Comparison of ENCODE assay signal across 2 cellular contexts in the genomic region with DNA sequence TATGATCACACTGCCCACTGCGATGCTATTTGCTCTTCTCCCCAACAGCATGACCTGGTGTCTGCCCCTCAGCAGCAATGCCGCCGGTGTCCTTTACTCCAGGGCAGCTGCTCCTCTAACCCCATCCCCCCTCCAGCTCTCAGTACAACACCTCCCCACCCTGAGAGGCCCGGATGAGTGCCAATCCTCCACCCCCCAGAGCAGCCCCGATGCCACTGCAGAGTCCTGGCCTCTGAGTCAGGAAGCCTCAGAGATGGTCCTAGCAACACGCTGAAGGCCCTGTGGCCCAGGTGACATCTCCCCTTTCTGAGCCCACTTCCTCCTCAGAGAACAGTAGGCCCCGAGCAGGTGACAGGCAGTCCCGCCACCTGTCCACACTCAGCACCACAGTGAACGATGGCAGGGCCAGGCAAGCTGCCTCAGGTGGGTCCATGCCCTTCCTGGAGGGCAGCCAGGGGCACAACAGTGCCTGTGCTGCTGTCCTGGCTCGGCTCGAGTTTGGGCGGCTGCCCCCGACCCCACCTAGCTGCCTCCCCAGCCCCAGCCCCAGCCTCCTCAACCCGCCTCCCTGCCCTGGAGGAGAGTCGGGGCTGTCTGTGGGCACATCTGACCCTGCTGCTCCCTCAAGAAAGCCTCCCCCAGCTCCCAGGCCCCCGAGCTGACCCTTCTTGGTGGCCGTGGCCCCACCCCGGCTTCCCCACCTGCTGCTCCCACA.
TF ChIP-seq lines count a peak whose summit lies in the region.

No MANE protein-coding gene starts in this region.

TF ChIP-seq in IMR-90, 13 proteins besides CTCF, POLR2A, EP300 and RAD21:
- TF ChIP-seq MXI1 (IDR thresholded peaks at IDR 0.05; ENCODE audit: borderline replicate concordance, low read depth, low read length) (no peak), RCOR1 (IDR thresholded peaks at IDR 0.05; ENCODE audit: insufficient replicate concordance, low read length) (no peak), MAZ (IDR thresholded peaks at IDR 0.05; ENCODE audit: borderline replicate concordance, low read depth, low read length) (no peak), CEBPB (IDR thresholded peaks at IDR 0.05; ENCODE audit: low read depth, low read length) (no peak), RFX5 (IDR thresholded peaks at IDR 0.05; ENCODE audit: low read depth, low read length) (no peak), CHD1 (IDR thresholded peaks at IDR 0.05; ENCODE audit: low read depth, low read length) (no peak), NFE2L2 (IDR thresholded peaks at IDR 0.05; ENCODE audit: low read depth, low read length) (no peak)
- TF ChIP-seq, protein P1, sequence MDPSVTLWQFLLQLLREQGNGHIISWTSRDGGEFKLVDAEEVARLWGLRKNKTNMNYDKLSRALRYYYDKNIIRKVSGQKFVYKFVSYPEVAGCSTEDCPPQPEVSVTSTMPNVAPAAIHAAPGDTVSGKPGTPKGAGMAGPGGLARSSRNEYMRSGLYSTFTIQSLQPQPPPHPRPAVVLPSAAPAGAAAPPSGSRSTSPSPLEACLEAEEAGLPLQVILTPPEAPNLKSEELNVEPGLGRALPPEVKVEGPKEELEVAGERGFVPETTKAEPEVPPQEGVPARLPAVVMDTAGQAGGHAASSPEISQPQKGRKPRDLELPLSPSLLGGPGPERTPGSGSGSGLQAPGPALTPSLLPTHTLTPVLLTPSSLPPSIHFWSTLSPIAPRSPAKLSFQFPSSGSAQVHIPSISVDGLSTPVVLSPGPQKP (IDR thresholded peaks at IDR 0.05; ENCODE audit: borderline replicate concordance, low read depth, low read length): no peak

TF ChIP-seq in WTC11, 78 proteins besides CTCF, POLR2A, EP300 and RAD21:
- TF ChIP-seq, protein P2, sequence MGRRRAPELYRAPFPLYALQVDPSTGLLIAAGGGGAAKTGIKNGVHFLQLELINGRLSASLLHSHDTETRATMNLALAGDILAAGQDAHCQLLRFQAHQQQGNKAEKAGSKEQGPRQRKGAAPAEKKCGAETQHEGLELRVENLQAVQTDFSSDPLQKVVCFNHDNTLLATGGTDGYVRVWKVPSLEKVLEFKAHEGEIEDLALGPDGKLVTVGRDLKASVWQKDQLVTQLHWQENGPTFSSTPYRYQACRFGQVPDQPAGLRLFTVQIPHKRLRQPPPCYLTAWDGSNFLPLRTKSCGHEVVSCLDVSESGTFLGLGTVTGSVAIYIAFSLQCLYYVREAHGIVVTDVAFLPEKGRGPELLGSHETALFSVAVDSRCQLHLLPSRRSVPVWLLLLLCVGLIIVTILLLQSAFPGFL (CRISPR knock-in tag; IDR thresholded peaks at IDR 0.05; ENCODE audit: borderline replicate concordance): no peak
- TF ChIP-seq, protein P3, sequence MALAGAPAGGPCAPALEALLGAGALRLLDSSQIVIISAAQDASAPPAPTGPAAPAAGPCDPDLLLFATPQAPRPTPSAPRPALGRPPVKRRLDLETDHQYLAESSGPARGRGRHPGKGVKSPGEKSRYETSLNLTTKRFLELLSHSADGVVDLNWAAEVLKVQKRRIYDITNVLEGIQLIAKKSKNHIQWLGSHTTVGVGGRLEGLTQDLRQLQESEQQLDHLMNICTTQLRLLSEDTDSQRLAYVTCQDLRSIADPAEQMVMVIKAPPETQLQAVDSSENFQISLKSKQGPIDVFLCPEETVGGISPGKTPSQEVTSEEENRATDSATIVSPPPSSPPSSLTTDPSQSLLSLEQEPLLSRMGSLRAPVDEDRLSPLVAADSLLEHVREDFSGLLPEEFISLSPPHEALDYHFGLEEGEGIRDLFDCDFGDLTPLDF (CRISPR knock-in tag; IDR thresholded peaks at IDR 0.05): no peak
- no peak for TF ChIP-seq IRF2 (CRISPR knock-in tag; IDR thresholded peaks at IDR 0.05; ENCODE audit: borderline replicate concordance, low read depth)
- TF ChIP-seq ZNF532 (CRISPR knock-in tag; IDR thresholded peaks at IDR 0.05; ENCODE audit: borderline replicate concordance): no peak
- TF ChIP-seq ELF4 (CRISPR knock-in tag; IDR thresholded peaks at IDR 0.05; ENCODE audit: low read depth): no peak
- TF ChIP-seq, protein P4, sequence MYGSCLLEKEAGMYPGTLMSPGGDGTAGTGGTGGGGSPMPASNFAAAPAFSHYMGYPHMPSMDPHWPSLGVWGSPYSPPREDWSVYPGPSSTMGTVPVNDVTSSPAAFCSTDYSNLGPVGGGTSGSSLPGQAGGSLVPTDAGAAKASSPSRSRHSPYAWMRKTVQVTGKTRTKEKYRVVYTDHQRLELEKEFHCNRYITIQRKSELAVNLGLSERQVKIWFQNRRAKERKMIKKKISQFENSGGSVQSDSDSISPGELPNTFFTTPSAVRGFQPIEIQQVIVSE (CRISPR knock-in tag; IDR thresholded peaks at IDR 0.05; ENCODE audit: borderline replicate concordance): no peak
- TF ChIP-seq NR1H2 (CRISPR knock-in tag; IDR thresholded peaks at IDR 0.05): no peak
- no peak for TF ChIP-seq ERG (CRISPR knock-in tag; IDR thresholded peaks at IDR 0.05)
- TF ChIP-seq, protein P5, sequence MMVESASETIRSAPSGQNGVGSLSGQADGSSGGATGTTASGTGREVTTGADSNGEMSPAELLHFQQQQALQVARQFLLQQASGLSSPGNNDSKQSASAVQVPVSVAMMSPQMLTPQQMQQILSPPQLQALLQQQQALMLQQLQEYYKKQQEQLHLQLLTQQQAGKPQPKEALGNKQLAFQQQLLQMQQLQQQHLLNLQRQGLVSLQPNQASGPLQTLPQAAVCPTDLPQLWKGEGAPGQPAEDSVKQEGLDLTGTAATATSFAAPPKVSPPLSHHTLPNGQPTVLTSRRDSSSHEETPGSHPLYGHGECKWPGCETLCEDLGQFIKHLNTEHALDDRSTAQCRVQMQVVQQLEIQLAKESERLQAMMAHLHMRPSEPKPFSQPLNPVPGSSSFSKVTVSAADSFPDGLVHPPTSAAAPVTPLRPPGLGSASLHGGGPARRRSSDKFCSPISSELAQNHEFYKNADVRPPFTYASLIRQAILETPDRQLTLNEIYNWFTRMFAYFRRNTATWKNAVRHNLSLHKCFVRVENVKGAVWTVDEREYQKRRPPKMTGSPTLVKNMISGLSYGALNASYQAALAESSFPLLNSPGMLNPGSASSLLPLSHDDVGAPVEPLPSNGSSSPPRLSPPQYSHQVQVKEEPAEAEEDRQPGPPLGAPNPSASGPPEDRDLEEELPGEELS (CRISPR knock-in tag; IDR thresholded peaks at IDR 0.05): no peak
- no peak for TF ChIP-seq ZNF671 (CRISPR knock-in tag; IDR thresholded peaks at IDR 0.05)
- TF ChIP-seq, protein P6, sequence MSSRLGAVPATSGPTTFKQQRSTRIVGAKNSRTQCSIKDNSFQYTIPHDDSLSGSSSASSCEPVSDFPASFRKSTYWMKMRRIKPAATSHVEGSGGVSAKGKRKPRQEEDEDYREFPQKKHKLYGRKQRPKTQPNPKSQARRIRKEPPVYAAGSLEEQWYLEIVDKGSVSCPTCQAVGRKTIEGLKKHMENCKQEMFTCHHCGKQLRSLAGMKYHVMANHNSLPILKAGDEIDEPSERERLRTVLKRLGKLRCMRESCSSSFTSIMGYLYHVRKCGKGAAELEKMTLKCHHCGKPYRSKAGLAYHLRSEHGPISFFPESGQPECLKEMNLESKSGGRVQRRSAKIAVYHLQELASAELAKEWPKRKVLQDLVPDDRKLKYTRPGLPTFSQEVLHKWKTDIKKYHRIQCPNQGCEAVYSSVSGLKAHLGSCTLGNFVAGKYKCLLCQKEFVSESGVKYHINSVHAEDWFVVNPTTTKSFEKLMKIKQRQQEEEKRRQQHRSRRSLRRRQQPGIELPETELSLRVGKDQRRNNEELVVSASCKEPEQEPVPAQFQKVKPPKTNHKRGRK (CRISPR knock-in tag; IDR thresholded peaks at IDR 0.05; ENCODE audit: borderline replicate concordance): no peak
- no peak for TF ChIP-seq GABPB1 (CRISPR knock-in tag; IDR thresholded peaks at IDR 0.05)
- no peak for TF ChIP-seq ESRRA (CRISPR knock-in tag; IDR thresholded peaks at IDR 0.05; ENCODE audit: borderline replicate concordance)
- no peak for TF ChIP-seq ZNF317 (CRISPR knock-in tag; IDR thresholded peaks at IDR 0.05; ENCODE audit: borderline replicate concordance, low read depth)
- TF ChIP-seq PRRX2 (CRISPR knock-in tag; IDR thresholded peaks at IDR 0.05): no peak
- TF ChIP-seq JUN (CRISPR knock-in tag; IDR thresholded peaks at IDR 0.05): no peak
- TF ChIP-seq, protein P7, sequence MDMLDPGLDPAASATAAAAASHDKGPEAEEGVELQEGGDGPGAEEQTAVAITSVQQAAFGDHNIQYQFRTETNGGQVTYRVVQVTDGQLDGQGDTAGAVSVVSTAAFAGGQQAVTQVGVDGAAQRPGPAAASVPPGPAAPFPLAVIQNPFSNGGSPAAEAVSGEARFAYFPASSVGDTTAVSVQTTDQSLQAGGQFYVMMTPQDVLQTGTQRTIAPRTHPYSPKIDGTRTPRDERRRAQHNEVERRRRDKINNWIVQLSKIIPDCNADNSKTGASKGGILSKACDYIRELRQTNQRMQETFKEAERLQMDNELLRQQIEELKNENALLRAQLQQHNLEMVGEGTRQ (CRISPR knock-in tag; IDR thresholded peaks at IDR 0.05): no peak
- TF ChIP-seq CREB1 (CRISPR knock-in tag; IDR thresholded peaks at IDR 0.05): no peak
- no peak for TF ChIP-seq ZSCAN18 (CRISPR knock-in tag; IDR thresholded peaks at IDR 0.05)
- TF ChIP-seq, protein P8, sequence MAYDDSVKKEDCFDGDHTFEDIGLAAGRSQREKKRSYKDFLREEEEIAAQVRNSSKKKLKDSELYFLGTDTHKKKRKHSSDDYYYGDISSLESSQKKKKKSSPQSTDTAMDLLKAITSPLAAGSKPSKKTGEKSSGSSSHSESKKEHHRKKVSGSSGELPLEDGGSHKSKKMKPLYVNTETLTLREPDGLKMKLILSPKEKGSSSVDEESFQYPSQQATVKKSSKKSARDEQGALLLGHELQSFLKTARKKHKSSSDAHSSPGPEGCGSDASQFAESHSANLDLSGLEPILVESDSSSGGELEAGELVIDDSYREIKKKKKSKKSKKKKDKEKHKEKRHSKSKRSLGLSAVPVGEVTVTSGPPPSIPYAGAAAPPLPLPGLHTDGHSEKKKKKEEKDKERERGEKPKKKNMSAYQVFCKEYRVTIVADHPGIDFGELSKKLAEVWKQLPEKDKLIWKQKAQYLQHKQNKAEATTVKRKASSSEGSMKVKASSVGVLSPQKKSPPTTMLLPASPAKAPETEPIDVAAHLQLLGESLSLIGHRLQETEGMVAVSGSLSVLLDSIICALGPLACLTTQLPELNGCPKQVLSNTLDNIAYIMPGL (CRISPR knock-in tag; IDR thresholded peaks at IDR 0.05): no peak
